In genomic region chr17:45123930-45124796, GRCh38 we compare ENCODE assay signal across 1 cellular context.
TF ChIP-seq lines count a peak whose summit lies in the region.

No MANE protein-coding gene starts in this region.

TF ChIP-seq in HEK293, 187 proteins besides CTCF, POLR2A, EP300 and RAD21 (continued from another document and continues in another):
- no peak for TF ChIP-seq REST (tag by site-specific recombination; IDR thresholded peaks at IDR 0.05)
- peak; percentile 73 for TF ChIP-seq HIC1 (tag by site-specific recombination; IDR thresholded peaks at IDR 0.05)
- peak; percentile 30; the same call in 1 of the 2 replicates for TF ChIP-seq SP7 (tag by site-specific recombination; IDR thresholded peaks at IDR 0.05)
- no peak for TF ChIP-seq ZNF19 (tag by site-specific recombination; IDR thresholded peaks at IDR 0.05; ENCODE audit: low read depth)
- TF ChIP-seq FEZF1 (tag by site-specific recombination; IDR thresholded peaks at IDR 0.05), result no peak
- no peak for TF ChIP-seq ZNF184 (tag by site-specific recombination; IDR thresholded peaks at IDR 0.05)
- no peak for TF ChIP-seq SALL2 (tag by site-specific recombination; IDR thresholded peaks at IDR 0.05; ENCODE audit: borderline replicate concordance)
- TF ChIP-seq ZNF521 (tag by site-specific recombination; IDR thresholded peaks at IDR 0.05), result no peak
- no peak for TF ChIP-seq PRDM1 (tag by site-specific recombination; IDR thresholded peaks at IDR 0.05)
- TF ChIP-seq ZFHX2 (tag by site-specific recombination; conservative IDR thresholded peaks at IDR 0.05), result peak; percentile 52; the same call in 1 of the 2 replicates
- no peak for TF ChIP-seq PRDM6 (tag by site-specific recombination; IDR thresholded peaks at IDR 0.05)
- no peak for TF ChIP-seq ZNF266 (tag by site-specific recombination; IDR thresholded peaks at IDR 0.05; ENCODE audit: low read depth)
- no peak for TF ChIP-seq ZNF768 (tag by site-specific recombination; IDR thresholded peaks at IDR 0.05)
- TF ChIP-seq GLIS2 (tag by site-specific recombination; IDR thresholded peaks at IDR 0.05), result peak; percentile 34; the same call in 1 of the 2 replicates
- no peak for TF ChIP-seq KLF10 (tag by site-specific recombination; IDR thresholded peaks at IDR 0.05)
- TF ChIP-seq ZSCAN23 (tag by site-specific recombination; IDR thresholded peaks at IDR 0.05), result no peak
- TF ChIP-seq KLF1 (tag by site-specific recombination; IDR thresholded peaks at IDR 0.05), result peak; percentile 43
- TF ChIP-seq ZNF623 (tag by site-specific recombination; IDR thresholded peaks at IDR 0.05), result no peak
- TF ChIP-seq ZNF585B (tag by site-specific recombination; IDR thresholded peaks at IDR 0.05), result no peak
- no peak for TF ChIP-seq ZNF76 (tag by site-specific recombination; IDR thresholded peaks at IDR 0.05; ENCODE audit: borderline replicate concordance, low read depth)
- TF ChIP-seq ZNF248 (tag by site-specific recombination; IDR thresholded peaks at IDR 0.05), result no peak
- TF ChIP-seq ZBTB26 (tag by site-specific recombination; optimal IDR thresholded peaks at IDR 0.05), result no peak
- TF ChIP-seq ZNF600 (tag by site-specific recombination; IDR thresholded peaks at IDR 0.05), result peak; percentile 55; the same call in 1 of the 2 replicates
- TF ChIP-seq ZXDB (tag by site-specific recombination; IDR thresholded peaks at IDR 0.05), result no peak
- TF ChIP-seq ZNF398 (tag by site-specific recombination; IDR thresholded peaks at IDR 0.05), result peak; percentile 57
- TF ChIP-seq ZNF561 (tag by site-specific recombination; IDR thresholded peaks at IDR 0.05; ENCODE audit: borderline replicate concordance), result no peak
- 0 out of 2 replicates have a peak, but pooled peaks have one; percentile 7 for TF ChIP-seq SP2 (tag by site-specific recombination; IDR thresholded peaks at IDR 0.05)
- TF ChIP-seq ZNF629 (tag by site-specific recombination; IDR thresholded peaks at IDR 0.05), result peak; percentile 49; the same call in 1 of the 2 replicates
- peak; percentile 8; the same call in 1 of the 2 replicates for TF ChIP-seq GLIS1 (tag by site-specific recombination; IDR thresholded peaks at IDR 0.05)
- no peak for TF ChIP-seq ZNF791 (tag by site-specific recombination; IDR thresholded peaks at IDR 0.05)
- no peak for TF ChIP-seq ZNF302 (tag by site-specific recombination; IDR thresholded peaks at IDR 0.05; ENCODE audit: low read depth)
- TF ChIP-seq ZNF701 (tag by site-specific recombination; IDR thresholded peaks at IDR 0.05), result no peak
- no peak for TF ChIP-seq ZNF10 (tag by site-specific recombination; IDR thresholded peaks at IDR 0.05)
- TF ChIP-seq ZSCAN5A (tag by site-specific recombination; IDR thresholded peaks at IDR 0.05), result no peak
- TF ChIP-seq ZBTB20 (tag by site-specific recombination; IDR thresholded peaks at IDR 0.05), result no peak
- no peak for TF ChIP-seq ZNF707 (tag by site-specific recombination; IDR thresholded peaks at IDR 0.05)
- no peak for TF ChIP-seq ZNF530 (tag by site-specific recombination; IDR thresholded peaks at IDR 0.05; ENCODE audit: low read depth)
- TF ChIP-seq ZNF660 (tag by site-specific recombination; IDR thresholded peaks at IDR 0.05), result peak; percentile 57; the same call in 1 of the 2 replicates
- no peak for TF ChIP-seq ZBTB6 (tag by site-specific recombination; IDR thresholded peaks at IDR 0.05)
- 0 out of 2 replicates have a peak, but pooled peaks have one; percentile 21 for TF ChIP-seq ZBTB10 (tag by site-specific recombination; IDR thresholded peaks at IDR 0.05)
- TF ChIP-seq GLI4 (tag by site-specific recombination; IDR thresholded peaks at IDR 0.05), result no peak
- TF ChIP-seq ZNF132 (tag by site-specific recombination; IDR thresholded peaks at IDR 0.05; ENCODE audit: borderline replicate concordance), result no peak
- no peak for TF ChIP-seq ZNF830 (tag by site-specific recombination; IDR thresholded peaks at IDR 0.05; ENCODE audit: low read depth)
- TF ChIP-seq ZNF335 (tag by site-specific recombination; conservative IDR thresholded peaks at IDR 0.05), result peak; percentile 73
- TF ChIP-seq ZNF473 (tag by site-specific recombination; IDR thresholded peaks at IDR 0.05), result no peak
- TF ChIP-seq TSHZ1 (tag by site-specific recombination; IDR thresholded peaks at IDR 0.05; ENCODE audit: borderline replicate concordance), result no peak
